ENCODE assay signal across 21 cellular contexts in the genomic region with DNA sequence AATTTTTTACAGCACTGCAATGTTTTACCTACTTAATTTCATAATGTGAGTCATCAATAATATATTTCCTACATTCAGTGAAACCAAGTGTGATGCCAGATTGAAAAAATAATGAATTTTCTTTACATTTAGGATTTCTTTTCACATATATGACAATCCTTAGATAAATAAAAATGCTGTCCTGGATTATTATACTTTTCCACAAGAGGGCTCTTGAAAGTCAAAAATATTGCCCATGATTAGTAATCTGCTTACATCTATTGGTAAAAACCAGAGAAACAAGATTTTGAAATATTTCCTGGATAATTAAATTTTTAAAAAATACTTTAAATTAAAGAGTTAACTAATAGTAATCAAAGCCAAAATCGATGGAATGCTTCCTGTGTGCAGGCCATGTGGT.
DNase-seq lines count a peak whose midpoint lies in the region; ATAC-seq and TF ChIP-seq lines count a peak whose summit lies in the region.
"Had no signal": no experiment of that assay in that cellular context is flagged by ENCODE, and none has a peak within 500 bp of the region (broad histone marks: within the 10 kb centered on the region; RNA-seq: fewer than 3 reads in every experiment).

No MANE protein-coding gene starts in this region.

- H3K27me3 Mint-ChIP-seq in brain (no peaks in the 10 kb centered on the region), Calu3 (ENCODE audit: unreplicated experiment) (no peaks in the 10 kb centered on the region)
- H3K27me3 Mint-ChIP-seq: activated naive CD4-positive, alpha-beta T cell treated with anti-CD3 and anti-CD28 coated beads, Interleukin-2, amount 10 ng/mL, durations not matched to agents 7 days and 5 days had no signal

- no peak for ATAC-seq in GM21737 (IDR thresholded peaks at IDR 0.05; ENCODE audit: unreplicated experiment)
- ATAC-seq: left ventricle myocardium superior had no signal

- H3K9me3 ChIP-seq in osteoblast (ENCODE audit: low read depth, low read length) = no peaks in the 10 kb centered on the region
- H3K9me3 ChIP-seq: stomach, transverse colon had no signal

- H3K36me3 Mint-ChIP-seq in brain (no peaks in the 10 kb centered on the region), Calu3 (ENCODE audit: insufficient read depth, unreplicated experiment) (no peaks in the 10 kb centered on the region)
- H3K36me3 Mint-ChIP-seq: activated naive CD4-positive, alpha-beta T cell treated with anti-CD3 and anti-CD28 coated beads, Interleukin-2, amount 10 ng/mL, durations not matched to agents 7 days and 5 days; neural progenitor cell had no signal

- H3K36me3 ChIP-seq in osteoblast (ENCODE audit: insufficient read depth, low read length) = no peaks in the 10 kb centered on the region
- H3K36me3 ChIP-seq: neural progenitor cell, stomach, transverse colon had no signal

- no peaks in the 10 kb centered on the region for H3K79me2 ChIP-seq in osteoblast (ENCODE audit: insufficient read depth, low read length)

- TF ChIP-seq CTCF in brain (conservative IDR thresholded peaks at IDR 0.05) (peak; percentile 17 to 35), osteoblast (IDR thresholded peaks at IDR 0.05; ENCODE audit: extremely low read depth, low read depth, low read length) (peak; percentile 35), Calu3 (IDR thresholded peaks at IDR 0.05; ENCODE audit: unreplicated experiment) (no peak)

- H3K4me1 Mint-ChIP-seq in brain (peaks cover 52% of the 10 kb centered on the region), Calu3 (ENCODE audit: low read depth, unreplicated experiment) (peaks cover 16% of the 10 kb centered on the region)
- H3K4me1 Mint-ChIP-seq: activated naive CD4-positive, alpha-beta T cell treated with anti-CD3 and anti-CD28 coated beads, Interleukin-2, amount 10 ng/mL, durations not matched to agents 7 days and 5 days; B cell; neural progenitor cell had no signal

- H3K4me1 ChIP-seq in osteoblast (ENCODE audit: insufficient read depth, low read length) = peaks cover 4% of the 10 kb centered on the region
- H3K4me1 ChIP-seq: neural progenitor cell, transverse colon had no signal

- H3K27me3 ChIP-seq in osteoblast (ENCODE audit: insufficient read depth, low read length) = no peaks in the 10 kb centered on the region
- H3K27me3 ChIP-seq: neural progenitor cell, stomach, transverse colon had no signal

- H3K27ac Mint-ChIP-seq in brain (peak overlapping the region in 3 of 5 experiments; percentile 13 to 88 (median 74)), Calu3 (ENCODE audit: unreplicated experiment) (no peak overlapping the region)
- H3K27ac Mint-ChIP-seq: activated naive CD4-positive, alpha-beta T cell treated with anti-CD3 and anti-CD28 coated beads, Interleukin-2, amount 10 ng/mL, durations not matched to agents 7 days and 5 days; B cell; neural progenitor cell had no signal

- H3K4me3 Mint-ChIP-seq in brain (no peak overlapping the region), Calu3 (ENCODE audit: low read depth, unreplicated experiment) (no peak overlapping the region)
- H3K4me3 Mint-ChIP-seq: activated naive CD4-positive, alpha-beta T cell treated with anti-CD3 and anti-CD28 coated beads, Interleukin-2, amount 10 ng/mL, durations not matched to agents 7 days and 5 days; B cell; neural progenitor cell had no signal

- intact Hi-C loops in Calu3 (cut with micrococcal nuclease; ENCODE audit: unreplicated experiment) = no loop called here

- BruUV-seq in Calu3 (replicated peaks; lab: Mats Ljungman, UMichigan) = no TSS peak

- H3K27ac ChIP-seq in osteoblast (ENCODE audit: low read depth, low read length) = no peak overlapping the region
- H3K27ac ChIP-seq: HL-60, neural progenitor cell, stomach, transverse colon had no signal

- no peaks in the 10 kb centered on the region for H4K20me1 ChIP-seq in osteoblast (ENCODE audit: insufficient read depth, low read length)

- peak; percentile 10 for DNase-seq in HCEC 1CT
- peak; percentile 31 for DNase-seq in NCI-H1694 (lab: John Stamatoyannopoulos, UW)
- no peak for DNase-seq in osteoblast (ENCODE audit: insufficient read length, low spot score, missing footprints)
- DNase-seq in NCI-H1436 (lab: John Stamatoyannopoulos, UW) = no peak
- no peak for DNase-seq in Calu3
- DNase-seq: activated naive CD4-positive, alpha-beta T cell treated with anti-CD3 and anti-CD28 coated beads, Interleukin-2, amount 10 ng/mL, durations not matched to agents 7 days and 5 days; activated T-cell treated with anti-CD3 and anti-CD28 coated beads, Interleukin-2, amount 50 U/mL, for 48 hours; anterior cingulate cortex; effector memory CD4-positive, alpha-beta T cell; head of caudate nucleus; left ventricle myocardium superior; NCI-H187 treated with DMSO at 0.1 percent for 48 hours; Right ventricle myocardium superior; stimulated activated CD4-positive, alpha-beta T cell treated with anti-CD3 and anti-CD28 coated beads, Interleukin-4, amount 100 ng/mL, for 4 hours; stomach; transverse colon had no signal

- CTCF ChIA-PET in Calu3 (lab: Charles Lee) = no interaction called here

- H3K4me3 ChIP-seq in osteoblast (ENCODE audit: insufficient read depth, low read length) = no peak overlapping the region
- H3K4me3 ChIP-seq: neural progenitor cell, stomach, transverse colon had no signal

- no peak overlapping the region for H2AFZ ChIP-seq in osteoblast (ENCODE audit: low read length)
- H2AFZ ChIP-seq: neural progenitor cell had no signal

- H3K4me2 ChIP-seq in osteoblast (ENCODE audit: insufficient read depth, low read length) = no peak overlapping the region
- H3K4me2 ChIP-seq: neural progenitor cell had no signal

- H3K9me3 Mint-ChIP-seq in brain = no peaks in the 10 kb centered on the region
- no peaks in the 10 kb centered on the region for H3K9me3 Mint-ChIP-seq in Calu3 (ENCODE audit: low read depth, unreplicated experiment)
- H3K9me3 Mint-ChIP-seq: activated naive CD4-positive, alpha-beta T cell treated with anti-CD3 and anti-CD28 coated beads, Interleukin-2, amount 10 ng/mL, durations not matched to agents 7 days and 5 days; neural progenitor cell had no signal

Comparison
In these comparisons a context has a peak if more than half of its experiments do, and no peak if none do; other contexts are left out.
1. DNase-seq: peak in HCEC 1CT (single experiment) and NCI-H1694 (single experiment); none in osteoblast (single experiment), NCI-H1436 (single experiment) and Calu3 (single experiment).